ENCODE assay signal across 1 cellular context in the genomic region with DNA sequence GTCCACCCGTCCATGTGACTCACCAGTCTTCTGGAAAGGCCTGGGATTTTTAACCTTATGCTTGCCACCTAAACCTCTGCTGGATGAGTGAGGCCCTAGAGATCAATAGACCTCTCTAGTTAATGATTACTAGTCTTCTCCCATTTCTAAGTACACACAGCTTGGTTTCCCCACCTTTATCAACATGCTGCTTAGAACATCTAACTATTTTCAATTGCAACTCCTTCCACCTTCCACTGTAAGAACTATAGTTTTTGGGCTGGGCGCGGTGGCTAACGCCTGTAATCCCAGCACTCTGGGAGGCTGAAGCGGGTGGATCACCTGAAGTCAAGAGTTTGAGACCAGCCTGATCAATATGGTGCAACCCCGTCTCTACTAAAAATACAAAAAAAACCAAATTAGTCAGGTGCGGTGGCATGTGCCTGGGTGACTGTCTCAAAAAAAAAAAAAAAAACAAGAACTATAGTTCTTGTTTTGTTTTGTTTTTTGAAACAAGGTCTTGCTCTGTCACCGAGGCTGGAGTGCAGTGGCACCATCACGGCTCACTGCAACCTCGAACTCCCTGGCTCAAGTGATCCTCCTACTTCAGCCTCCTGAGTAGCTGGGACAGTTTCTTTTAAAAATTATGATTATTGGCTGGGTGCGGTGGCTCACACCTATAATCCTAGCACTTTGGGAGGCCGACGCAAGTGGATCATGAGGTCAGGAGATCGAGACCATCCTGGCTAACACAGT.
TF ChIP-seq lines count a peak whose summit lies in the region.

No MANE protein-coding gene starts in this region.

TF ChIP-seq in HepG2, 621 proteins besides CTCF, POLR2A, EP300 and RAD21 (continued from another document and continues in another):
- TF ChIP-seq ZBTB4 (CRISPR knock-in tag; IDR thresholded peaks at IDR 0.05; ENCODE audit: borderline replicate concordance) (no peak), KDM2A (CRISPR knock-in tag; IDR thresholded peaks at IDR 0.05; ENCODE audit: borderline replicate concordance, low read depth) (no peak), IRF2 (CRISPR knock-in tag; IDR thresholded peaks at IDR 0.05) (peak; percentile 58; the same call in 1 of the 2 replicates), TAF1 (CRISPR knock-in tag; IDR thresholded peaks at IDR 0.05) (peak; percentile 36; the same call in 1 of the 2 replicates), NBN (conservative IDR thresholded peaks at IDR 0.05) (no peak), PAF1 (CRISPR knock-in tag; IDR thresholded peaks at IDR 0.05) (no peak), TCF12 (IDR thresholded peaks at IDR 0.05) (no peak), TCF12 (CRISPR knock-in tag; IDR thresholded peaks at IDR 0.05) (0 out of 2 replicates have a peak, but pooled peaks have one; percentile 58), HOXA7 (CRISPR knock-in tag; IDR thresholded peaks at IDR 0.05) (no peak), KAT2B (IDR thresholded peaks at IDR 0.05; ENCODE audit: borderline replicate concordance, low read depth, low read length) (0 out of 2 replicates have a peak, but pooled peaks have one; percentile 34), KDM5B (CRISPR knock-in tag; IDR thresholded peaks at IDR 0.05; ENCODE audit: borderline replicate concordance) (no peak), GLI4 (CRISPR knock-in tag; IDR thresholded peaks at IDR 0.05; ENCODE audit: borderline replicate concordance) (no peak), CREB1 (IDR thresholded peaks at IDR 0.05) (no peak), CREB1 (CRISPR knock-in tag; IDR thresholded peaks at IDR 0.05) (peak; percentile 64), CBX5 (CRISPR knock-in tag; IDR thresholded peaks at IDR 0.05; ENCODE audit: borderline replicate concordance) (0 out of 2 replicates have a peak, but pooled peaks have one; percentile 49), ZNF614 (CRISPR knock-in tag; IDR thresholded peaks at IDR 0.05; ENCODE audit: borderline replicate concordance) (no peak; the same call in 1 of the 2 replicates), TEAD2 (CRISPR knock-in tag; IDR thresholded peaks at IDR 0.05) (no peak), KMT2A (CRISPR knock-in tag; IDR thresholded peaks at IDR 0.05) (no peak), ZNF639 (CRISPR knock-in tag; conservative IDR thresholded peaks at IDR 0.05) (no peak; the same call in 1 of the 2 replicates), KLF12 (CRISPR knock-in tag; IDR thresholded peaks at IDR 0.05; ENCODE audit: borderline replicate concordance) (no peak), NFKB2 (CRISPR knock-in tag; IDR thresholded peaks at IDR 0.05; ENCODE audit: borderline replicate concordance) (no peak), PRPF4 (IDR thresholded peaks at IDR 0.05; ENCODE audit: low read depth, low read length, poor library complexity, severe bottlenecking) (no peak), GPN1 (CRISPR knock-in tag; IDR thresholded peaks at IDR 0.05; ENCODE audit: borderline replicate concordance) (no peak), ZNF615 (CRISPR knock-in tag; IDR thresholded peaks at IDR 0.05; ENCODE audit: borderline replicate concordance) (no peak), PRDM4 (CRISPR knock-in tag; IDR thresholded peaks at IDR 0.05; ENCODE audit: borderline replicate concordance) (no peak), ZNF430 (CRISPR knock-in tag; IDR thresholded peaks at IDR 0.05) (no peak), TARDBP (CRISPR knock-in tag; IDR thresholded peaks at IDR 0.05) (no peak), ZFP36L2 (CRISPR knock-in tag; IDR thresholded peaks at IDR 0.05) (no peak), ZNF326 (CRISPR knock-in tag; IDR thresholded peaks at IDR 0.05; ENCODE audit: borderline replicate concordance) (no peak), ZBTB21 (CRISPR knock-in tag; IDR thresholded peaks at IDR 0.05) (no peak; the same call in 1 of the 2 replicates), ZBTB38 (CRISPR knock-in tag; IDR thresholded peaks at IDR 0.05) (no peak), AGO2 (optimal IDR thresholded peaks at IDR 0.05; ENCODE audit: low read depth, low read length) (no peak), NFE2L2 (IDR thresholded peaks at IDR 0.05; ENCODE audit: low read length) (no peak), ZNF547 (CRISPR knock-in tag; IDR thresholded peaks at IDR 0.05) (no peak), ZNF891 (CRISPR knock-in tag; IDR thresholded peaks at IDR 0.05) (no peak), MTF1 (CRISPR knock-in tag; IDR thresholded peaks at IDR 0.05) (no peak), MAFG (CRISPR knock-in tag; IDR thresholded peaks at IDR 0.05) (no peak), ZIK1 (CRISPR knock-in tag; IDR thresholded peaks at IDR 0.05; ENCODE audit: borderline replicate concordance, low read depth) (0 out of 2 replicates have a peak, but pooled peaks have one; percentile 33), ZNF549 (CRISPR knock-in tag; IDR thresholded peaks at IDR 0.05) (no peak), EHMT2 (IDR thresholded peaks at IDR 0.05; ENCODE audit: borderline replicate concordance, low read depth, low read length) (no peak), ATAD3A (CRISPR knock-in tag; IDR thresholded peaks at IDR 0.05) (no peak), BHLHE40 (IDR thresholded peaks at IDR 0.05; ENCODE audit: low read length) (no peak), ZNF720 (CRISPR knock-in tag; IDR thresholded peaks at IDR 0.05) (no peak), GATAD2A (CRISPR knock-in tag; IDR thresholded peaks at IDR 0.05) (peak; percentile 92), ZNF10 (CRISPR knock-in tag; IDR thresholded peaks at IDR 0.05; ENCODE audit: borderline replicate concordance, low read depth) (no peak), ZBTB1 (CRISPR knock-in tag; IDR thresholded peaks at IDR 0.05; ENCODE audit: borderline replicate concordance) (no peak), ZNF460 (CRISPR knock-in tag; IDR thresholded peaks at IDR 0.05; ENCODE audit: borderline replicate concordance) (peak; percentile 92), RAD51 (IDR thresholded peaks at IDR 0.05; ENCODE audit: borderline replicate concordance) (no peak), ZNF564 (CRISPR knock-in tag; IDR thresholded peaks at IDR 0.05) (no peak), NFIC (IDR thresholded peaks at IDR 0.05; ENCODE audit: low read length) (peak; percentile 70; the same call in 1 of the 2 replicates), ZNF841 (CRISPR knock-in tag; IDR thresholded peaks at IDR 0.05; ENCODE audit: borderline replicate concordance) (no peak), ZSCAN12 (CRISPR knock-in tag; IDR thresholded peaks at IDR 0.05) (no peak), SIX1 (CRISPR knock-in tag; IDR thresholded peaks at IDR 0.05; ENCODE audit: borderline replicate concordance) (peak; percentile 98), PLRG1 (conservative IDR thresholded peaks at IDR 0.05) (no peak), ZNF75D (CRISPR knock-in tag; IDR thresholded peaks at IDR 0.05; ENCODE audit: borderline replicate concordance) (no peak), HDAC6 (IDR thresholded peaks at IDR 0.05; ENCODE audit: low read depth, low read length) (no peak), KDM4B (CRISPR knock-in tag; IDR thresholded peaks at IDR 0.05) (no peak; the same call in 1 of the 2 replicates), ZNF567 (CRISPR knock-in tag; IDR thresholded peaks at IDR 0.05; ENCODE audit: borderline replicate concordance) (no peak)
- TF ChIP-seq, protein P1, sequence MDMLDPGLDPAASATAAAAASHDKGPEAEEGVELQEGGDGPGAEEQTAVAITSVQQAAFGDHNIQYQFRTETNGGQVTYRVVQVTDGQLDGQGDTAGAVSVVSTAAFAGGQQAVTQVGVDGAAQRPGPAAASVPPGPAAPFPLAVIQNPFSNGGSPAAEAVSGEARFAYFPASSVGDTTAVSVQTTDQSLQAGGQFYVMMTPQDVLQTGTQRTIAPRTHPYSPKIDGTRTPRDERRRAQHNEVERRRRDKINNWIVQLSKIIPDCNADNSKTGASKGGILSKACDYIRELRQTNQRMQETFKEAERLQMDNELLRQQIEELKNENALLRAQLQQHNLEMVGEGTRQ (IDR thresholded peaks at IDR 0.05; ENCODE audit: low read depth, low read length): no peak
- TF ChIP-seq, protein P1 (CRISPR knock-in tag; IDR thresholded peaks at IDR 0.05; ENCODE audit: borderline replicate concordance): peak; percentile 53; the same call in 1 of the 2 replicates
- TF ChIP-seq, protein P2, sequence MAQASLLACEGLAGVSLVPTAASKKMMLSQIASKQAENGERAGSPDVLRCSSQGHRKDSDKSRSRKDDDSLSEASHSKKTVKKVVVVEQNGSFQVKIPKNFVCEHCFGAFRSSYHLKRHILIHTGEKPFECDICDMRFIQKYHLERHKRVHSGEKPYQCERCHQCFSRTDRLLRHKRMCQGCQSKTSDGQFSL (CRISPR knock-in tag; IDR thresholded peaks at IDR 0.05): no peak
